ENCODE assay signal across 8 cellular contexts in genomic region chr22:28800308-28801041, GRCh38. TPM values are rescaled to one million over a fixed set of nuclear protein-coding genes. Genes with fewer than 3 reads are reported as not detected.
DNase-seq lines count a peak whose midpoint lies in the region; ATAC-seq and TF ChIP-seq lines count a peak whose summit lies in the region.

Gene XBP1, minus strand, starts transcription at chr22:28800569.

- H3K36me3 Mint-ChIP-seq in CD4-positive, alpha-beta T cell (ENCODE audit: low read depth) = peaks cover 59% of the 10 kb centered on the region

- H3K27ac ChIP-seq in CD4-positive, alpha-beta T cell (ENCODE audit: low read depth, low read length) = peak within 1 kb of the TSS; percentile 93

- peaks cover 60% of the 10 kb centered on the region for H3K4me1 Mint-ChIP-seq in CD4-positive, alpha-beta T cell (ENCODE audit: low read depth)

- POLR2A ChIA-PET in CD4-positive, alpha-beta T cell (lab: Charles Lee) = interaction anchor here (0.6 to 5.6 kb wide), 24 partner anchors 9 to 881 kb away, joined by 3 to 161 read pairs (median 8); partner anchors contain the start of genes CCDC117, CHEK2, EWSR1 and HSCB
- POLR2A ChIA-PET in activated CD8-positive, alpha-beta memory T cell treated with anti-CD3 and anti-CD28 coated beads for 36 hours (lab: Charles Lee) = interaction anchor here (0.6 to 4.5 kb wide), 12 partner anchors 10 to 1167 kb away, joined by 3 to 61 read pairs (median 4); partner anchors contain the start of genes CCDC117, CHEK2, HSCB and PITPNB

- H3K27me3 Mint-ChIP-seq in CD4-positive, alpha-beta T cell = no peaks in the 10 kb centered on the region

- peak within 1 kb of the TSS; percentile 96 for H3K27ac Mint-ChIP-seq in CD4-positive, alpha-beta T cell

- no peaks in the 10 kb centered on the region for H3K9me3 ChIP-seq in CD4-positive, alpha-beta T cell (ENCODE audit: control insufficient read depth, low read length)

- peak within 1 kb of the TSS; percentile 97 for H3K4me3 Mint-ChIP-seq in CD4-positive, alpha-beta T cell

- no peaks in the 10 kb centered on the region for H3K9me3 Mint-ChIP-seq in CD4-positive, alpha-beta T cell

- intact Hi-C loops in CD4-positive, alpha-beta T cell (cut with DNase I, micrococcal nuclease) = loop anchor here (1.0 to 10.0 kb wide), 3 partner anchors 27 to 84 kb away; partner anchors contain the start of genes CHEK2 (in 1 of the 2), HSCB (in 1 of the 2) and ZNRF3 (in 1 of the 2)

- no peak for TF ChIP-seq CTCF in CD4-positive, alpha-beta T cell (IDR thresholded peaks at IDR 0.05)

- DNase-seq in CD4-positive, alpha-beta T cell = peak; percentile 77 to 89 (median 84)
- DNase-seq in NOMO-1 (lab: John Stamatoyannopoulos, UW; ENCODE audit: unreplicated experiment in 2 of 2) (peak; percentile 75 to 94), lung microvascular endothelial cell (ENCODE audit: low read depth in 2 of 2) (peak; percentile 95 to 98)
- DNase-seq in effector CD8-positive, alpha-beta T cell (lab: John Stamatoyannopoulos, UW) = peak; percentile 79
- DNase-seq in stimulated activated CD4-positive, alpha-beta T cell treated with anti-CD3 and anti-CD28 coated beads, TNF-alpha, amount 100 ng/mL, for 4 hours (ENCODE audit: low read depth in 3 of 3) = peak; percentile 69 to 80 (median 80)

- no peaks in the 10 kb centered on the region for H3K27me3 ChIP-seq in CD4-positive, alpha-beta T cell (ENCODE audit: control insufficient read depth, insufficient read depth, low read length)

- peak; percentile 91 for ATAC-seq in CD4-positive, alpha-beta T cell (ENCODE audit: poor library complexity)
- ATAC-seq in GM19397 (IDR thresholded peaks at IDR 0.05; ENCODE audit: unreplicated experiment) (peak; percentile 92), HG03565 (IDR thresholded peaks at IDR 0.05; ENCODE audit: unreplicated experiment) (peak; percentile 72)

- CTCF ChIA-PET in CD4-positive, alpha-beta T cell (lab: Charles Lee) = interaction anchor here (0.9 to 3.4 kb wide), 3 partner anchors 22 to 58 kb away, joined by 3 to 18 read pairs (median 4); partner anchors contain the start of gene HSCB
- CTCF ChIA-PET in activated CD8-positive, alpha-beta memory T cell treated with anti-CD3 and anti-CD28 coated beads for 36 hours (lab: Charles Lee) = interaction anchor here (1.0 to 3.6 kb wide), 3 partner anchors 9 to 27 kb away, joined by 3 to 19 read pairs (median 6); partner anchors contain the start of gene CCDC117

RNA-seq across cellular contexts. Expression of gene XBP1, which starts in this region (rescaled TPM):
- 100 to 1,000 TPM; 180 to 190 TPM for total RNA-seq in CD4-positive, alpha-beta T cell
- total RNA-seq in activated CD8-positive, alpha-beta memory T cell treated with anti-CD3 and anti-CD28 coated beads for 36 hours = 10 to 100 TPM; 86.1 to 87.0 TPM
- total RNA-seq in lung microvascular endothelial cell = 53.0 and 105 TPM in 2 replicates

Comparison
In these comparisons a context has a peak if more than half of its experiments do, and no peak if none do; other contexts are left out.
1. Peak in every context shown above with its lines: DNase-seq, ATAC-seq and H3K27ac ChIP-seq.